28 cellular contexts compared by ENCODE assay signal in the genomic region with DNA sequence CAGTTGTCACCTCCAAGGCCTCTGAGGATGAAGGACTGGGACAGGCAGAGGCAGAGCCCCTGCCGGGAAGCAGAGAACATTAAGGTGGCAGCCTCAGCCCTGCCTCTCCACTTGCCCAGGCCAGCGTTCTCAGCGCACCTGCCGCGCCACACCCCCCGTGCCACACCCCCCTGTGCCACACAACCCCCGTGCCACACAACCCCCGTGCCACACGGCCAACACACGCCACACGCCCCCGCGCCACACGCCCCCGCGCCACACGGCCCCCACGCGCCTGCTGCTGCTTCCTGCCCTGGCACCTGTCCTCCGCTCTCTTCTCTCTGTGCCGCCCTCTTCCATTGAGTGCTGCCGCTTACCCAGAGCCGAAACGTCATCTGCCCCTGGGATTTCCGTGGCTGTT. TPM values are rescaled to one million over a fixed set of nuclear protein-coding genes. Genes with fewer than 3 reads are reported as not detected.
"Had no signal": no experiment of that assay in that cellular context is flagged by ENCODE, and none has a peak within 500 bp of the region (broad histone marks: within the 10 kb centered on the region; RNA-seq: fewer than 3 reads in every experiment).

No MANE protein-coding gene starts in this region.

- H3K4me3 Mint-ChIP-seq: activated B cell treated with CpG ODN at 0.5 μM for 24 hours; activated CD4-positive, alpha-beta T cell treated with anti-CD3 and anti-CD28 coated beads, Interleukin-2, amount 10 ng/mL, durations not matched to agents 24 days and 14 days; activated CD8-positive, alpha-beta memory T cell treated with anti-CD3 and anti-CD28 coated beads, Interleukin-2, amount 10 ng/mL, durations not matched to agents 7 days and 5 days; activated naive CD4-positive, alpha-beta T cell treated with anti-CD3 and anti-CD28 coated beads, Interleukin-2, amount 50 U/mL, for 24 hours; activated T-cell treated with anti-CD3 and anti-CD28 coated beads, Interleukin-2, amount 50 U/mL, for 24 hours; activated T-helper 1 cell treated with anti-CD3 and anti-CD28 coated beads, Interleukin-12 subunit alpha, Interleukin-12 subunit beta, Interleukin-2, Interleukin-4 antibody, amounts not matched to agents 30 ng/mL and 10 ng/mL and 1 ng/mL, durations not matched to agents 14 hours and 24 hours and 36 hours had no signal

- H3K36me3 ChIP-seq: ascending aorta, MG63 had no signal

- H3K4me1 ChIP-seq: ascending aorta, body of pancreas had no signal

- H3K27ac ChIP-seq: ascending aorta, body of pancreas, SK-N-MC had no signal

- ATAC-seq: activated CD8-positive, alpha-beta memory T cell treated with anti-CD3 and anti-CD28 coated beads, Interleukin-2, amount 10 ng/mL, durations not matched to agents 7 days and 5 days; body of pancreas; Panc1; Right ventricle myocardium inferior had no signal

- H3K27ac Mint-ChIP-seq: activated B cell treated with CpG ODN at 0.5 μM for 24 hours; activated CD4-positive, alpha-beta T cell treated with anti-CD3 and anti-CD28 coated beads, Interleukin-2, amount 10 ng/mL, durations not matched to agents 24 days and 14 days; activated CD8-positive, alpha-beta memory T cell treated with anti-CD3 and anti-CD28 coated beads, Interleukin-2, amount 10 ng/mL, durations not matched to agents 7 days and 5 days; activated naive CD4-positive, alpha-beta T cell treated with anti-CD3 and anti-CD28 coated beads, Interleukin-2, amount 50 U/mL, for 24 hours; activated T-cell treated with anti-CD3 and anti-CD28 coated beads, Interleukin-2, amount 50 U/mL, for 24 hours; activated T-helper 1 cell treated with anti-CD3 and anti-CD28 coated beads, Interleukin-12 subunit alpha, Interleukin-12 subunit beta, Interleukin-2, Interleukin-4 antibody, amounts not matched to agents 30 ng/mL and 10 ng/mL and 1 ng/mL, durations not matched to agents 14 hours and 24 hours and 36 hours had no signal

- H3K4me3 ChIP-seq: ascending aorta, body of pancreas, MG63, SK-N-MC had no signal

- H3K9me3 ChIP-seq: body of pancreas, MG63 had no signal

- H3K4me1 Mint-ChIP-seq: activated B cell treated with CpG ODN at 0.5 μM for 24 hours; activated CD4-positive, alpha-beta T cell treated with anti-CD3 and anti-CD28 coated beads, Interleukin-2, amount 10 ng/mL, durations not matched to agents 24 days and 14 days; activated CD8-positive, alpha-beta memory T cell treated with anti-CD3 and anti-CD28 coated beads, Interleukin-2, amount 10 ng/mL, durations not matched to agents 7 days and 5 days; activated naive CD4-positive, alpha-beta T cell treated with anti-CD3 and anti-CD28 coated beads, Interleukin-2, amount 50 U/mL, for 24 hours had no signal

- H3K36me3 Mint-ChIP-seq: activated CD8-positive, alpha-beta memory T cell treated with anti-CD3 and anti-CD28 coated beads, Interleukin-2, amount 10 ng/mL, durations not matched to agents 7 days and 5 days; activated naive CD4-positive, alpha-beta T cell treated with anti-CD3 and anti-CD28 coated beads, Interleukin-2, amount 50 U/mL, for 24 hours had no signal

- H3K27me3 Mint-ChIP-seq: activated B cell treated with CpG ODN at 0.5 μM for 24 hours; activated CD4-positive, alpha-beta T cell treated with anti-CD3 and anti-CD28 coated beads, Interleukin-2, amount 10 ng/mL, durations not matched to agents 24 days and 14 days; activated CD8-positive, alpha-beta memory T cell treated with anti-CD3 and anti-CD28 coated beads, Interleukin-2, amount 10 ng/mL, durations not matched to agents 7 days and 5 days; activated naive CD4-positive, alpha-beta T cell treated with anti-CD3 and anti-CD28 coated beads, Interleukin-2, amount 50 U/mL, for 24 hours; activated T-cell treated with anti-CD3 and anti-CD28 coated beads, Interleukin-2, amount 50 U/mL, for 24 hours had no signal

- H3K27me3 ChIP-seq: ascending aorta, body of pancreas, MG63 had no signal

- DNase-seq: activated B cell treated with CpG ODN at 0.5 μM for 24 hours; activated CD4-positive, alpha-beta T cell treated with anti-CD3 and anti-CD28 coated beads for 1 hour; activated CD4-positive, alpha-beta T cell treated with anti-CD3 and anti-CD28 coated beads, Interleukin-2, amount 10 ng/mL, durations not matched to agents 24 days and 14 days; activated CD4-positive, alpha-beta T cell treated with anti-CD3 and anti-CD28 coated beads, Interleukin-2, amount 50 U/mL, for 48 hours; activated CD8-positive, alpha-beta memory T cell treated with anti-CD3 and anti-CD28 coated beads, Interleukin-2, amount 10 ng/mL, durations not matched to agents 7 days and 5 days; activated effector memory CD4-positive, alpha-beta T cell treated with Interleukin-2 at 50 U/mL for 16 hours; activated naive CD4-positive, alpha-beta T cell; activated T-cell treated with anti-CD3 and anti-CD28 coated beads, Interleukin-2, amount 50 U/mL, for 24 hours; body of pancreas; central memory CD4-positive, alpha-beta T cell; MG63; MV-4-11; NCI-H1105; NCI-H1436; NCI-H187; NCI-H2081; NCI-H446; NCI-H526; NK-92 treated with Interleukin-12 subunit alpha and Interleukin-12 subunit beta, amount 100 ng/mL, for 24 hours; OCI-M1; RPMI8226; T-helper 1 cell had no signal

RNA-seq across cellular contexts. Expression of gene ZFP42, which starts 58.0 kb away (rescaled TPM):
- total RNA-seq: activated B cell treated with CpG ODN at 0.5 μM for 24 hours; activated CD4-positive, alpha-beta T cell treated with anti-CD3 and anti-CD28 coated beads, Interleukin-2, amount 10 ng/mL, durations not matched to agents 24 days and 14 days; activated CD8-positive, alpha-beta memory T cell treated with anti-CD3 and anti-CD28 coated beads, Interleukin-2, amount 10 ng/mL, durations not matched to agents 7 days and 5 days; ascending aorta; Right ventricle myocardium inferior had no signal
